ENCODE assay signal across 8 cellular contexts in genomic region chr1:62438163-62438562, GRCh38. TPM values are rescaled to one million over a fixed set of nuclear protein-coding genes. Genes with fewer than 3 reads are reported as not detected.
A peak's percentile ranks its signal among the peaks of the same experiment; 100 is the strongest.
DNase-seq lines count a peak whose midpoint lies in the region; ATAC-seq, FAIRE-seq and TF ChIP-seq lines count a peak whose summit lies in the region.

No MANE protein-coding gene starts in this region.

- H3K4me1 ChIP-seq in ACC112 (ENCODE audit: control insufficient read depth, insufficient read depth, low read length, unreplicated experiment): peaks cover 24% of the 10 kb centered on the region
- H3K4me1 ChIP-seq in sigmoid colon: peaks cover 0 to 40% (median 31%) of the 10 kb centered on the region in 4 donors

- no peak for TF ChIP-seq CTCF in fibroblast of villous mesenchyme (IDR thresholded peaks at IDR 0.05; ENCODE audit: insufficient read depth, low read depth, low read length)
- no peak for TF ChIP-seq CTCF in sigmoid colon (IDR thresholded peaks at IDR 0.05)

- DNase-seq in GM12891 (ENCODE audit: insufficient read length, low spot score): no peak
- DNase-seq in SK-N-MC (ENCODE audit: low read depth, low spot score): no peak
- peak; percentile 26 for DNase-seq in fibroblast of villous mesenchyme (ENCODE audit: low read depth)
- DNase-seq in sigmoid colon: no peak
- no peak for DNase-seq in sciatic nerve (ENCODE audit: low spot score)

- intact Hi-C loops in sigmoid colon (cut with DNase I) (loop anchor here (5.0 to 10.0 kb wide), 2 partner anchors 344 to 927 kb away; partner anchors contain the start of genes ALG6 and ATG4C), sciatic nerve (cut with DNase I) (no loop called here)

- H3K4me3 ChIP-seq in ACC112 (ENCODE audit: low read depth, low read length) (peak overlapping the region; percentile 92), SK-N-MC (peak overlapping the region; percentile 90), fibroblast of villous mesenchyme (ENCODE audit: low read depth, low read length) (peak overlapping the region; percentile 85), sigmoid colon (peak overlapping the region; percentile 83 to 96 (median 88))

- FAIRE-seq in GM12891 (lab: Jason Lieb, UNC): peak; percentile 52

- TF ChIP-seq POLR2A in GM12891 (IDR thresholded peaks at IDR 0.05; ENCODE audit: low read depth, low read length): no peak
- TF ChIP-seq POLR2A in sigmoid colon (IDR thresholded peaks at IDR 0.05): no peak

- WGBS in sigmoid colon, 2 donors: 1% methylated on average over 7 of the region's 7 CpGs

- H3K36me3 ChIP-seq in ACC112 (ENCODE audit: insufficient read depth, low read length) (peaks cover 17% of the 10 kb centered on the region), SK-N-MC (ENCODE audit: insufficient read depth, low read length) (peaks cover 34% of the 10 kb centered on the region), sigmoid colon (peaks cover 0 to 19% (median 5%) of the 10 kb centered on the region in 4 donors)

- no peak overlapping the region for H2AFZ ChIP-seq in ACC112 (ENCODE audit: low read length, unreplicated experiment)

- H3K27me3 ChIP-seq in ACC112 (ENCODE audit: insufficient read depth, low read length) (no peaks in the 10 kb centered on the region), sigmoid colon (no peaks in the 10 kb centered on the region)

- no peak for TF ChIP-seq EP300 in sigmoid colon (IDR thresholded peaks at IDR 0.05)

- H3K79me2 ChIP-seq in ACC112 (ENCODE audit: control insufficient read depth, insufficient read depth, low read length, unreplicated experiment): peaks cover 67% of the 10 kb centered on the region

- H3K9me3 ChIP-seq in SK-N-MC (ENCODE audit: low read depth, low read length) (no peaks in the 10 kb centered on the region), sigmoid colon (no peaks in the 10 kb centered on the region)

- no peak for ATAC-seq in sciatic nerve
- no peak for ATAC-seq in HG02763 (IDR thresholded peaks at IDR 0.05; ENCODE audit: unreplicated experiment)
- ATAC-seq in HG03460 (IDR thresholded peaks at IDR 0.05; ENCODE audit: unreplicated experiment): no peak

- peak overlapping the region; percentile 98 for H3K9ac ChIP-seq in SK-N-MC (ENCODE audit: insufficient read length)

- H3K27ac ChIP-seq in ACC112 (ENCODE audit: low read depth, low read length) (peak overlapping the region; percentile 98; the same call in 1 of the 2 replicates), SK-N-MC (no peak overlapping the region; the same call in 1 of the 2 replicates), sigmoid colon (peak overlapping the region; percentile 92 to 100 (median 98))

TF ChIP-seq in GM12891, 5 proteins besides CTCF, POLR2A, EP300 and RAD21:
- TF ChIP-seq SPI1 (IDR thresholded peaks at IDR 0.05; ENCODE audit: low read depth, low read length) (no peak), PAX5 (IDR thresholded peaks at IDR 0.05; ENCODE audit: insufficient read depth, low read length, severe bottlenecking) (no peak), POU2F2 (IDR thresholded peaks at IDR 0.05; ENCODE audit: low read depth, low read length) (no peak), TAF1 (IDR thresholded peaks at IDR 0.05; ENCODE audit: low read depth, low read length) (no peak)

RNA-seq across cellular contexts. Expression of gene USP1, which starts 1.3 kb away (rescaled TPM):
- polyA plus RNA-seq in GM12891 (2012; ENCODE audit: low read depth, missing spikeins): 21.5 TPM
- total RNA-seq in fibroblast of villous mesenchyme (24.2 and 28.5 TPM in 2 replicates), sigmoid colon (10 to 100 TPM; 20.5 to 35.7 (median 27.6) TPM), sciatic nerve (34.0 TPM)
- polyA plus RNA-seq in sigmoid colon: 10 to 100 TPM; 14.4 to 18.5 (median 15.0) TPM
